ENCODE assay signal across 1 cellular context in the genomic region with DNA sequence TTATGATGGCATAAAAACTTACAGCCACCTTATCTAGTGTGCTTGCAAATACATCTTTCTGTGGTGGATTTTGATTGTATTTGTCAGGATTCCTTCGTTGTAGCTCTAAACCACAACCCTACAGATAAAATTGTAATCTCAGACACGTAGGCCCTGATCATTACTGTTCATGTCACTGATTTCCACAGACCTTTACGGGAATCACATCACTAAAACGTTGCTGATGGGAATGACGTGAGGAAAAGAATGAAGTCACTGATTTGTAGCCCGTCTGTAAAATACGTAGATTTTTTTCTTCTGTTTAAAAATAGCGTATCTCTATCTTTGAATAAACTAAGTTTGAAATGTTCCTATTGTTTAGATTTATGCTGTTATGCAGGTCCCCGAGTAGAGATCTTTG.
TF ChIP-seq lines count a peak whose summit lies in the region.

No MANE protein-coding gene starts in this region.

TF ChIP-seq in HepG2, 621 proteins besides CTCF, POLR2A, EP300 and RAD21 (continued from another document):
- TF ChIP-seq MED1 (CRISPR knock-in tag; IDR thresholded peaks at IDR 0.05) (no peak), ZNF18 (CRISPR knock-in tag; IDR thresholded peaks at IDR 0.05; ENCODE audit: insufficient replicate concordance) (no peak), ZSCAN9 (CRISPR knock-in tag; IDR thresholded peaks at IDR 0.05; ENCODE audit: borderline replicate concordance) (no peak), ZNF773 (CRISPR knock-in tag; IDR thresholded peaks at IDR 0.05; ENCODE audit: borderline replicate concordance) (no peak), ZNF562 (CRISPR knock-in tag; IDR thresholded peaks at IDR 0.05; ENCODE audit: borderline replicate concordance) (no peak), ATF1 (CRISPR knock-in tag; IDR thresholded peaks at IDR 0.05) (no peak), ZNF441 (CRISPR knock-in tag; IDR thresholded peaks at IDR 0.05; ENCODE audit: borderline replicate concordance) (no peak), ZNF572 (CRISPR knock-in tag; IDR thresholded peaks at IDR 0.05) (no peak), ZNF142 (CRISPR knock-in tag; IDR thresholded peaks at IDR 0.05) (no peak), TOPORS (CRISPR knock-in tag; IDR thresholded peaks at IDR 0.05) (no peak)
- TF ChIP-seq, protein P1, sequence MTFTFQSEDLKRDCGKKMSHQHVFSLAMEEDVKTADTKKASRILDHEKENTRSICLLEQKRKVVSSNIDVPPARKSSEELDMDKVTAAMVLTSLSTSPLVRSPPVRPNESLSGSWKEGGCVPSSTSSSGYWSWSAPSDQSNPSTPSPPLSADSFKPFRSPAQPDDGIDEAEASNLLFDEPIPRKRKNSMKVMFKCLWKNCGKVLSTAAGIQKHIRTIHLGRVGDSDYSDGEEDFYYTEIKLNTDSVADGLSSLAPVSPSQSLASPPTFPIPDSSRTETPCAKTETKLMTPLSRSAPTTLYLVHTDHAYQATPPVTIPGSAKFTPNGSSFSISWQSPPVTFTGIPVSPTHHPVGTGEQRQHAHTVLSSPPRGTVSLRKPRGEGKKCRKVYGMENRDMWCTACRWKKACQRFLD (CRISPR knock-in tag; IDR thresholded peaks at IDR 0.05; ENCODE audit: borderline replicate concordance): no peak
- TF ChIP-seq, protein P2, sequence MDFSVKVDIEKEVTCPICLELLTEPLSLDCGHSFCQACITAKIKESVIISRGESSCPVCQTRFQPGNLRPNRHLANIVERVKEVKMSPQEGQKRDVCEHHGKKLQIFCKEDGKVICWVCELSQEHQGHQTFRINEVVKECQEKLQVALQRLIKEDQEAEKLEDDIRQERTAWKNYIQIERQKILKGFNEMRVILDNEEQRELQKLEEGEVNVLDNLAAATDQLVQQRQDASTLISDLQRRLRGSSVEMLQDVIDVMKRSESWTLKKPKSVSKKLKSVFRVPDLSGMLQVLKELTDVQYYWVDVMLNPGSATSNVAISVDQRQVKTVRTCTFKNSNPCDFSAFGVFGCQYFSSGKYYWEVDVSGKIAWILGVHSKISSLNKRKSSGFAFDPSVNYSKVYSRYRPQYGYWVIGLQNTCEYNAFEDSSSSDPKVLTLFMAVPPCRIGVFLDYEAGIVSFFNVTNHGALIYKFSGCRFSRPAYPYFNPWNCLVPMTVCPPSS (IDR thresholded peaks at IDR 0.05): no peak
- TF ChIP-seq, protein P3, sequence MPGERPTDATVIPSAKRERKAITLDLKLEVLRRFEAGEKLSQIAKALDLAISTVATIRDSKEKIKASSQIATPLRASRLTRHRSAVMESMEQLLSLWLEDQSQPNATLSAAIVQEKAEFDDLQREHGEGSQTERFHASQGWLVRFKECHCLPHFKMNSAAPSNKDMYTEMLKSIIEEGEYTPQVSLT (CRISPR knock-in tag; IDR thresholded peaks at IDR 0.05; ENCODE audit: borderline replicate concordance, low read depth): no peak
- TF ChIP-seq, protein P4, sequence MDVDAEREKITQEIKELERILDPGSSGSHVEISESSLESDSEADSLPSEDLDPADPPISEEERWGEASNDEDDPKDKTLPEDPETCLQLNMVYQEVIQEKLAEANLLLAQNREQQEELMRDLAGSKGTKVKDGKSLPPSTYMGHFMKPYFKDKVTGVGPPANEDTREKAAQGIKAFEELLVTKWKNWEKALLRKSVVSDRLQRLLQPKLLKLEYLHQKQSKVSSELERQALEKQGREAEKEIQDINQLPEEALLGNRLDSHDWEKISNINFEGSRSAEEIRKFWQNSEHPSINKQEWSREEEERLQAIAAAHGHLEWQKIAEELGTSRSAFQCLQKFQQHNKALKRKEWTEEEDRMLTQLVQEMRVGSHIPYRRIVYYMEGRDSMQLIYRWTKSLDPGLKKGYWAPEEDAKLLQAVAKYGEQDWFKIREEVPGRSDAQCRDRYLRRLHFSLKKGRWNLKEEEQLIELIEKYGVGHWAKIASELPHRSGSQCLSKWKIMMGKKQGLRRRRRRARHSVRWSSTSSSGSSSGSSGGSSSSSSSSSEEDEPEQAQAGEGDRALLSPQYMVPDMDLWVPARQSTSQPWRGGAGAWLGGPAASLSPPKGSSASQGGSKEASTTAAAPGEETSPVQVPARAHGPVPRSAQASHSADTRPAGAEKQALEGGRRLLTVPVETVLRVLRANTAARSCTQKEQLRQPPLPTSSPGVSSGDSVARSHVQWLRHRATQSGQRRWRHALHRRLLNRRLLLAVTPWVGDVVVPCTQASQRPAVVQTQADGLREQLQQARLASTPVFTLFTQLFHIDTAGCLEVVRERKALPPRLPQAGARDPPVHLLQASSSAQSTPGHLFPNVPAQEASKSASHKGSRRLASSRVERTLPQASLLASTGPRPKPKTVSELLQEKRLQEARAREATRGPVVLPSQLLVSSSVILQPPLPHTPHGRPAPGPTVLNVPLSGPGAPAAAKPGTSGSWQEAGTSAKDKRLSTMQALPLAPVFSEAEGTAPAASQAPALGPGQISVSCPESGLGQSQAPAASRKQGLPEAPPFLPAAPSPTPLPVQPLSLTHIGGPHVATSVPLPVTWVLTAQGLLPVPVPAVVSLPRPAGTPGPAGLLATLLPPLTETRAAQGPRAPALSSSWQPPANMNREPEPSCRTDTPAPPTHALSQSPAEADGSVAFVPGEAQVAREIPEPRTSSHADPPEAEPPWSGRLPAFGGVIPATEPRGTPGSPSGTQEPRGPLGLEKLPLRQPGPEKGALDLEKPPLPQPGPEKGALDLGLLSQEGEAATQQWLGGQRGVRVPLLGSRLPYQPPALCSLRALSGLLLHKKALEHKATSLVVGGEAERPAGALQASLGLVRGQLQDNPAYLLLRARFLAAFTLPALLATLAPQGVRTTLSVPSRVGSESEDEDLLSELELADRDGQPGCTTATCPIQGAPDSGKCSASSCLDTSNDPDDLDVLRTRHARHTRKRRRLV (CRISPR knock-in tag; IDR thresholded peaks at IDR 0.05): no peak
